ENCODE assay signal across 11 cellular contexts in genomic region chr5:73234156-73234555, GRCh38.
DNase-seq lines count a peak whose midpoint lies in the region; ATAC-seq and TF ChIP-seq lines count a peak whose summit lies in the region.
"Had no signal": no experiment of that assay in that cellular context is flagged by ENCODE, and none has a peak within 500 bp of the region (broad histone marks: within the 10 kb centered on the region; RNA-seq: fewer than 3 reads in every experiment).

No MANE protein-coding gene starts in this region.

- no peaks in the 10 kb centered on the region for H3K36me3 ChIP-seq in HUES6 (ENCODE audit: control insufficient read depth, insufficient read depth, low read length)
- H3K36me3 ChIP-seq in mammary epithelial cell (ENCODE audit: insufficient read depth, low read length) = no peaks in the 10 kb centered on the region
- H3K36me3 ChIP-seq in smooth muscle cell (ENCODE audit: low read depth) = no peaks in the 10 kb centered on the region
- no peaks in the 10 kb centered on the region for H3K36me3 ChIP-seq in mucosa of descending colon (ENCODE audit: low read depth)
- H3K36me3 ChIP-seq: MG63, uterus had no signal

- H3K27ac ChIP-seq in HUES6 (ENCODE audit: low read depth, low read length) = no peak overlapping the region
- H3K27ac ChIP-seq in mammary epithelial cell (ENCODE audit: insufficient read depth, low read depth, low read length) = no peak overlapping the region
- H3K27ac ChIP-seq in smooth muscle cell (ENCODE audit: low read depth) = no peak overlapping the region
- H3K27ac ChIP-seq: uterus had no signal

- H3K4me1 ChIP-seq in HUES6 (ENCODE audit: control insufficient read depth, insufficient read depth, low read length) (peaks cover 30% of the 10 kb centered on the region), mammary epithelial cell (ENCODE audit: insufficient read depth, low read length) (peaks cover 25% of the 10 kb centered on the region), smooth muscle cell (ENCODE audit: low read depth) (peaks cover 39% of the 10 kb centered on the region), mucosa of descending colon (ENCODE audit: low read depth) (peaks cover 13% of the 10 kb centered on the region)
- H3K4me1 ChIP-seq: uterus had no signal

- in situ Hi-C loops in mammary epithelial cell (cut with MboI; ENCODE audit: low sequenced_read_pairs in 2 of 2) = no loop called here

- DNase-seq in mammary epithelial cell = no peak
- DNase-seq in left kidney (ENCODE audit: low read depth, low spot score) = peak; percentile 70
- DNase-seq in smooth muscle cell (lab: John Stamatoyannopoulos, UW; ENCODE audit: unreplicated experiment) = no peak
- DNase-seq in mucosa of descending colon = no peak
- no peak for DNase-seq in inferior parietal cortex (ENCODE audit: extremely low spot score)
- no peak for DNase-seq in globus pallidus (ENCODE audit: low spot score)
- DNase-seq: kidney glomerular epithelial cell, MG63, uterus had no signal

- H3K27me3 ChIP-seq in HUES6 (ENCODE audit: control insufficient read depth, insufficient read depth, low read length) (peaks cover 95% of the 10 kb centered on the region), mammary epithelial cell (ENCODE audit: insufficient read depth, low read length) (no peaks in the 10 kb centered on the region), smooth muscle cell (ENCODE audit: low read depth) (peaks cover 56% of the 10 kb centered on the region)
- H3K27me3 ChIP-seq: MG63 had no signal

- CTCF ChIA-PET in mammary epithelial cell (lab: Charles Lee; ENCODE audit: low non-redundant PET) = no interaction called here

- intact Hi-C loops in mammary epithelial cell (cut with micrococcal nuclease) (no loop called here), mucosa of descending colon (cut with DNase I, micrococcal nuclease) (no loop called here)

- ATAC-seq in mucosa of descending colon (no peak), HG03354 (IDR thresholded peaks at IDR 0.05; ENCODE audit: poor library complexity, severe bottlenecking, unreplicated experiment) (no peak)

- H3F3A ChIP-seq in smooth muscle cell (ENCODE audit: low read depth) = peaks cover 7% of the 10 kb centered on the region

- H2AFZ ChIP-seq in mammary epithelial cell (ENCODE audit: low read depth, low read length) (peak overlapping the region; percentile 69), smooth muscle cell (ENCODE audit: low read depth) (peak overlapping the region; percentile 87)

- TF ChIP-seq CTCF in mammary epithelial cell (conservative IDR thresholded peaks at IDR 0.05 in 1 of 2, IDR thresholded peaks at IDR 0.05 in 1 of 2; ENCODE audit: extremely low read depth in 1 of 2, insufficient read depth in 1 of 2, low read depth in 1 of 2, low read length in 2 of 2) (no peak), smooth muscle cell (IDR thresholded peaks at IDR 0.05; ENCODE audit: borderline replicate concordance, insufficient read depth, poor library complexity, severe bottlenecking) (no peak), mucosa of descending colon (IDR thresholded peaks at IDR 0.05) (no peak)

- H3K4me2 ChIP-seq in mammary epithelial cell (ENCODE audit: insufficient read depth, low read depth, low read length) = no peak overlapping the region
- H3K4me2 ChIP-seq in smooth muscle cell = peak overlapping the region; percentile 92

- H3K4me3 ChIP-seq in HUES6 (ENCODE audit: low read depth, low read length) (peak overlapping the region; percentile 63), mammary epithelial cell (replicated peaks in 1 of 3; ENCODE audit: insufficient read depth in 1 of 3, low read depth in 2 of 3, low read length in 3 of 3) (no peak overlapping the region), smooth muscle cell (peak overlapping the region; percentile 52), mucosa of descending colon (no peak overlapping the region)
- H3K4me3 ChIP-seq: MG63 had no signal

- dilution Hi-C loops in mammary epithelial cell (cut with HindIII; ENCODE audit: low sequenced_read_pairs) = loop anchor here (10.0 kb wide), 1 partner anchor 61 kb away; no protein-coding TSS in a partner anchor

- H3K9me3 ChIP-seq in HUES6 (ENCODE audit: control insufficient read depth, insufficient read depth, low read depth, low read length) = no peaks in the 10 kb centered on the region
- H3K9me3 ChIP-seq in mammary epithelial cell (replicated peaks; ENCODE audit: insufficient read depth, low read length) = no peaks in the 10 kb centered on the region
- H3K9me3 ChIP-seq in smooth muscle cell (replicated peaks; ENCODE audit: low read depth) = no peaks in the 10 kb centered on the region
- H3K9me3 ChIP-seq in mucosa of descending colon = no peaks in the 10 kb centered on the region
- H3K9me3 ChIP-seq: MG63, uterus had no signal

- H3K79me2 ChIP-seq in mammary epithelial cell (ENCODE audit: insufficient read depth, low read length) (no peaks in the 10 kb centered on the region), smooth muscle cell (ENCODE audit: low read depth) (no peaks in the 10 kb centered on the region)

- 70% methylated on average over 6 of the region's 16 CpGs for WGBS in mammary epithelial cell (ENCODE audit: low coverage, missing lambda C conversion rate)
- WGBS in smooth muscle cell (ENCODE audit: low lambda C conversion rate) = 6% methylated on average over 13 of the region's 16 CpGs

- no peak overlapping the region for H3K9ac ChIP-seq in HUES6 (ENCODE audit: low read length)
- H3K9ac ChIP-seq in mammary epithelial cell (ENCODE audit: insufficient read depth, low read length) = no peak overlapping the region
- H3K9ac ChIP-seq in smooth muscle cell (ENCODE audit: low read depth) = no peak overlapping the region

- no TSS peak for BruUV-seq in mammary epithelial cell (replicated peaks; lab: Mats Ljungman, UMichigan)

- no peaks in the 10 kb centered on the region for H4K20me1 ChIP-seq in mammary epithelial cell (ENCODE audit: insufficient read depth, low read length)
- no peaks in the 10 kb centered on the region for H4K20me1 ChIP-seq in smooth muscle cell (ENCODE audit: low read depth)

Comparison
In these comparisons a context has a peak if more than half of its experiments do, and no peak if none do; other contexts are left out.
1. H3K4me3 ChIP-seq: peak in HUES6 (single experiment) and smooth muscle cell (single experiment); none in mammary epithelial cell (0 of 3) and mucosa of descending colon (single experiment).